ENCODE assay signal across 8 cellular contexts in genomic region chr1:234722904-234723588, GRCh38.
A peak's percentile ranks its signal among the peaks of the same experiment; 100 is the strongest.
DNase-seq lines count a peak whose midpoint lies in the region; ATAC-seq, FAIRE-seq and TF ChIP-seq lines count a peak whose summit lies in the region.

No MANE protein-coding gene starts in this region.

- H3F3A ChIP-seq in PC-3 (ENCODE audit: low read length, unreplicated experiment): peaks cover 9% of the 10 kb centered on the region

- H3K79me2 ChIP-seq in PC-3 (ENCODE audit: low read length): no peaks in the 10 kb centered on the region

- peak overlapping the region; percentile 97 for H3K27ac Mint-ChIP-seq in activated T-helper 17 cell treated with anti-CD3 and anti-CD28 coated beads, Interleukin-2, amount 50 U/mL, for 72 hours

- peaks cover 29% of the 10 kb centered on the region for H3K4me1 Mint-ChIP-seq in activated T-helper 17 cell treated with anti-CD3 and anti-CD28 coated beads, Interleukin-2, amount 50 U/mL, for 72 hours

- H4K20me1 ChIP-seq in PC-3 (ENCODE audit: low read length): no peaks in the 10 kb centered on the region

- peak overlapping the region; percentile 44; the same call in 1 of the 2 replicates for H2AFZ ChIP-seq in PC-3 (ENCODE audit: low read length)

- H3K27ac ChIP-seq in PC-3 (ENCODE audit: low read length) (peak overlapping the region; percentile 99), temporal lobe (ENCODE audit: low read depth, low read length) (peak overlapping the region; percentile 97)

- CTCF ChIA-PET in PC-3 (lab: Charles Lee): no interaction called here

- peak overlapping the region; percentile 85 for H3K9ac ChIP-seq in PC-3 (ENCODE audit: low read length)

- intact Hi-C loops in PC-3 (cut with micrococcal nuclease): loop anchor here (5.0 kb wide), 1 partner anchor 239 kb away; no protein-coding TSS in a partner anchor

- TF ChIP-seq POLR2A in GM12891 (IDR thresholded peaks at IDR 0.05; ENCODE audit: low read depth, low read length): no peak

- DNase-seq in GM12891 (ENCODE audit: insufficient read length, low spot score) (no peak), PC-3 (peak; percentile 73), fibroblast of peridontal ligament (ENCODE audit: extremely low read depth) (peak; percentile 94), occipital lobe (lab: John Stamatoyannopoulos, UW) (peak; percentile 78), cortex of kidney (lab: John Stamatoyannopoulos, UW) (no peak)

- no peaks in the 10 kb centered on the region for H3K27me3 ChIP-seq in PC-3 (ENCODE audit: low read length)

- peaks cover 7% of the 10 kb centered on the region for H3K36me3 Mint-ChIP-seq in activated T-helper 17 cell treated with anti-CD3 and anti-CD28 coated beads, Interleukin-2, amount 50 U/mL, for 72 hours (ENCODE audit: low read depth)

- ATAC-seq in PC-3: peak; percentile 14
- ATAC-seq in activated T-helper 17 cell treated with anti-CD3 and anti-CD28 coated beads, Interleukin-2, amount 50 U/mL, for 72 hours (replicated peaks): peak; percentile 71
- ATAC-seq in HG03196 (IDR thresholded peaks at IDR 0.05; ENCODE audit: unreplicated experiment): no peak

- H3K4me2 ChIP-seq in PC-3 (ENCODE audit: low read length): peak overlapping the region; percentile 84

- TF ChIP-seq CTCF in PC-3 (conservative IDR thresholded peaks at IDR 0.05; ENCODE audit: low read depth, low read length): no peak

- no peaks in the 10 kb centered on the region for H3K9me3 Mint-ChIP-seq in activated T-helper 17 cell treated with anti-CD3 and anti-CD28 coated beads, Interleukin-2, amount 50 U/mL, for 72 hours

- H3K4me3 Mint-ChIP-seq in activated T-helper 17 cell treated with anti-CD3 and anti-CD28 coated beads, Interleukin-2, amount 50 U/mL, for 72 hours: peak overlapping the region; percentile 83

- H3K9me2 ChIP-seq in PC-3 (replicated peaks; ENCODE audit: low read length): no peaks in the 10 kb centered on the region

- peak overlapping the region; percentile 52 for H3K4me3 ChIP-seq in PC-3 (ENCODE audit: low read length)

- no peaks in the 10 kb centered on the region for H3K9me3 ChIP-seq in PC-3 (ENCODE audit: low read length)

- no peaks in the 10 kb centered on the region for H3K27me3 Mint-ChIP-seq in activated T-helper 17 cell treated with anti-CD3 and anti-CD28 coated beads, Interleukin-2, amount 50 U/mL, for 72 hours

- FAIRE-seq in GM12891 (lab: Jason Lieb, UNC): peak; percentile 5

- BruUV-seq in PC-3 (replicated peaks; lab: Mats Ljungman, UMichigan): no TSS peak

- POLR2A ChIA-PET in PC-3 (lab: Charles Lee; ENCODE audit: unreplicated experiment): interaction anchor here (0.7 to 1.3 kb wide), 2 partner anchors 203 to 257 kb away, joined by 5 to 15 read pairs; no protein-coding TSS in a partner anchor

- peaks cover 57% of the 10 kb centered on the region for H3K4me1 ChIP-seq in PC-3 (ENCODE audit: insufficient read depth, low read length)

- H3K36me3 ChIP-seq in PC-3 (ENCODE audit: low read depth, low read length): no peaks in the 10 kb centered on the region

TF ChIP-seq in GM12891, 5 proteins besides CTCF, POLR2A, EP300 and RAD21:
- TF ChIP-seq TAF1 (IDR thresholded peaks at IDR 0.05; ENCODE audit: low read depth, low read length) (no peak), POU2F2 (IDR thresholded peaks at IDR 0.05; ENCODE audit: low read depth, low read length) (no peak), SPI1 (IDR thresholded peaks at IDR 0.05; ENCODE audit: low read depth, low read length) (no peak), PAX5 (IDR thresholded peaks at IDR 0.05; ENCODE audit: insufficient read depth, low read length, severe bottlenecking) (no peak), POLR2AphosphoS5 (IDR thresholded peaks at IDR 0.05; ENCODE audit: low read depth, low read length) (no peak)

Comparison
In these comparisons a context has a peak if more than half of its experiments do, and no peak if none do; other contexts are left out.
1. DNase-seq: peak in PC-3 (single experiment), fibroblast of peridontal ligament (single experiment) and occipital lobe (single experiment); none in GM12891 (single experiment) and cortex of kidney (single experiment).